Comparison of ENCODE assay signal across 8 cellular contexts in genomic region chr17:50198026-50198669, GRCh38. TPM values are rescaled to one million over a fixed set of nuclear protein-coding genes. Genes with fewer than 3 reads are reported as not detected.
DNase-seq lines count a peak whose midpoint lies in the region; ATAC-seq and TF ChIP-seq lines count a peak whose summit lies in the region.

No MANE protein-coding gene starts in this region.

- H3K27ac Mint-ChIP-seq in activated CD4-positive, alpha-beta memory T cell treated with anti-CD3 and anti-CD28 coated beads for 36 hours: no peak overlapping the region
- H3K27ac Mint-ChIP-seq in endothelial cell (ENCODE audit: unreplicated experiment): no peak overlapping the region
- H3K27ac Mint-ChIP-seq in natural killer cell: peak overlapping the region in 1 of 2 donors; percentile 9

- H3K4me1 Mint-ChIP-seq in activated CD4-positive, alpha-beta memory T cell treated with anti-CD3 and anti-CD28 coated beads for 36 hours (ENCODE audit: low read depth): peaks cover 19% of the 10 kb centered on the region
- no peaks in the 10 kb centered on the region for H3K4me1 Mint-ChIP-seq in endothelial cell (ENCODE audit: unreplicated experiment)
- peaks cover 13 to 19% of the 10 kb centered on the region in 2 donors for H3K4me1 Mint-ChIP-seq in natural killer cell

- CTCF ChIA-PET in activated CD4-positive, alpha-beta memory T cell treated with anti-CD3 and anti-CD28 coated beads for 36 hours (lab: Charles Lee): interaction anchor here (0.6 to 2.3 kb wide), 15 partner anchors 12 to 198 kb away, joined by 3 to 12 read pairs (median 4); partner anchors contain the start of gene SGCA

- ATAC-seq in natural killer cell: no peak
- no peak for ATAC-seq in GM18519 (IDR thresholded peaks at IDR 0.05; ENCODE audit: low FRiP score, unreplicated experiment)

- TF ChIP-seq CTCF in endothelial cell (IDR thresholded peaks at IDR 0.05; ENCODE audit: unreplicated experiment) (peak; percentile 58), natural killer cell (IDR thresholded peaks at IDR 0.05) (peak; percentile 37), testis (IDR thresholded peaks at IDR 0.05) (peak; percentile 41 to 67 (median 49))

- no peak overlapping the region for H3K4me3 ChIP-seq in testis

- peak; percentile 59 for DNase-seq in NCI-H2196 (lab: John Stamatoyannopoulos, UW; ENCODE audit: unreplicated experiment)
- DNase-seq in NCI-H2196 treated with DMSO at 0.1 percent for 48 hours (lab: John Stamatoyannopoulos, UW; ENCODE audit: unreplicated experiment): no peak
- peak; percentile 56 for DNase-seq in NCI-H460 (ENCODE audit: extremely low read depth, low read depth)
- DNase-seq in activated CD4-positive, alpha-beta memory T cell treated with anti-CD3 and anti-CD28 coated beads for 36 hours: peak; percentile 77
- DNase-seq in endothelial cell (ENCODE audit: low spot score): peak; percentile 79
- no peak for DNase-seq in natural killer cell
- DNase-seq in testis: peak; percentile 76

- H3K36me3 Mint-ChIP-seq in activated CD4-positive, alpha-beta memory T cell treated with anti-CD3 and anti-CD28 coated beads for 36 hours: no peaks in the 10 kb centered on the region
- H3K36me3 Mint-ChIP-seq in endothelial cell (ENCODE audit: low read depth, unreplicated experiment): no peaks in the 10 kb centered on the region
- H3K36me3 Mint-ChIP-seq in natural killer cell: no peaks in the 10 kb centered on the region

- no peaks in the 10 kb centered on the region for H3K9me3 ChIP-seq in testis

- H3K36me3 ChIP-seq in testis (ENCODE audit: low read depth, missing control alignments): no peaks in the 10 kb centered on the region

- intact Hi-C loops in activated CD4-positive, alpha-beta memory T cell treated with anti-CD3 and anti-CD28 coated beads for 36 hours (cut with micrococcal nuclease): loop anchor here (1.0 kb wide), 2 partner anchors 29 to 83 kb away; no protein-coding TSS in a partner anchor
- intact Hi-C loops in natural killer cell (cut with micrococcal nuclease): no loop called here
- intact Hi-C loops in testis (cut with DNase I; ENCODE audit: low total_unique reads): no loop called here

- H3K27me3 ChIP-seq in testis: no peaks in the 10 kb centered on the region

- H3K4me3 Mint-ChIP-seq in activated CD4-positive, alpha-beta memory T cell treated with anti-CD3 and anti-CD28 coated beads for 36 hours: no peak overlapping the region
- H3K4me3 Mint-ChIP-seq in endothelial cell (ENCODE audit: unreplicated experiment) (no peak overlapping the region), natural killer cell (peak overlapping the region; percentile 10)

- TF ChIP-seq POLR2A in testis (IDR thresholded peaks at IDR 0.05): no peak

- peaks cover 13% of the 10 kb centered on the region for H3K4me1 ChIP-seq in testis

- POLR2A ChIA-PET in activated CD4-positive, alpha-beta memory T cell treated with anti-CD3 and anti-CD28 coated beads for 36 hours (lab: Charles Lee): no interaction called here

- peak overlapping the region; percentile 20 to 24 for H3K27ac ChIP-seq in testis

- 35 to 55% methylated on average over 7 of the region's 7 CpGs for WGBS in testis, 2 donors

- no peaks in the 10 kb centered on the region for H3K9me3 Mint-ChIP-seq in activated CD4-positive, alpha-beta memory T cell treated with anti-CD3 and anti-CD28 coated beads for 36 hours
- H3K9me3 Mint-ChIP-seq in endothelial cell (ENCODE audit: unreplicated experiment): no peaks in the 10 kb centered on the region
- no peaks in the 10 kb centered on the region for H3K9me3 Mint-ChIP-seq in natural killer cell

- H3K27me3 Mint-ChIP-seq in activated CD4-positive, alpha-beta memory T cell treated with anti-CD3 and anti-CD28 coated beads for 36 hours: peaks cover 32% of the 10 kb centered on the region
- peaks cover 22% of the 10 kb centered on the region for H3K27me3 Mint-ChIP-seq in endothelial cell (ENCODE audit: unreplicated experiment)
- peaks cover 51 to 53% of the 10 kb centered on the region in 2 donors for H3K27me3 Mint-ChIP-seq in natural killer cell (ENCODE audit: low read depth in 2 of 2)

RNA-seq across cellular contexts. Expression of gene COL1A1, which starts 3.3 kb away (rescaled TPM):
- 0.66 and 1.2 TPM in 2 replicates for total RNA-seq in NCI-H460 (2014; rRNA removed; shearing (Covaris generic))
- 21.2 and 24.9 TPM in 2 replicates for polyA plus RNA-seq in NCI-H460 (2014; cell fraction: nucleus; rRNA removed)
- total RNA-seq in activated CD4-positive, alpha-beta memory T cell treated with anti-CD3 and anti-CD28 coated beads for 36 hours: 1 to 10 TPM; 2.3 to 3.7 TPM
- 6.8 TPM for total RNA-seq in endothelial cell (ENCODE audit: unreplicated experiment)
- total RNA-seq in natural killer cell: 1 to 10 TPM; 2.3 to 7.5 (median 2.6) TPM
- 10 to 100 TPM; 32.5 to 35.1 TPM for total RNA-seq in testis
- polyA plus RNA-seq in testis (ENCODE audit: insufficient read depth, low read depth, low replicate concordance): 557 TPM

RNA-seq across cellular contexts. Expression of gene SGCA, which starts 32.3 kb away (rescaled TPM):
- not detected in 2 replicates for total RNA-seq in NCI-H460 (2014; rRNA removed; shearing (Covaris generic))
- not detected in 2 replicates for polyA plus RNA-seq in NCI-H460 (2014; cell fraction: nucleus; rRNA removed)
- total RNA-seq in activated CD4-positive, alpha-beta memory T cell treated with anti-CD3 and anti-CD28 coated beads for 36 hours: under 1 TPM in 1 of 2 experiments, not detected in 1; 0.59 TPM
- not detected for total RNA-seq in endothelial cell (ENCODE audit: unreplicated experiment)
- total RNA-seq in natural killer cell: not detected
- total RNA-seq in testis: 1 to 10 TPM; 2.4 to 7.6 TPM
- polyA plus RNA-seq in testis (ENCODE audit: insufficient read depth, low read depth, low replicate concordance): 33.1 TPM

RNA-seq across cellular contexts. Expression of gene PPP1R9B, which starts 47.7 kb away (rescaled TPM):
- 38.9 and 40.6 TPM in 2 replicates for total RNA-seq in NCI-H460 (2014; rRNA removed; shearing (Covaris generic))
- 44.4 and 57.1 TPM in 2 replicates for polyA plus RNA-seq in NCI-H460 (2014; cell fraction: nucleus; rRNA removed)
- total RNA-seq in activated CD4-positive, alpha-beta memory T cell treated with anti-CD3 and anti-CD28 coated beads for 36 hours: 10 to 100 TPM; 84.3 to 86.1 TPM
- 101 TPM for total RNA-seq in endothelial cell (ENCODE audit: unreplicated experiment)
- 100 to 1,000 TPM; 124 to 162 (median 135) TPM for total RNA-seq in natural killer cell
- 10 to 100 TPM; 81.1 to 82.4 TPM for total RNA-seq in testis
- polyA plus RNA-seq in testis (ENCODE audit: insufficient read depth, low read depth, low replicate concordance): 49.1 TPM

Comparison
In these comparisons a context has a peak if more than half of its experiments do, and no peak if none do; other contexts are left out.
1. DNase-seq: peak in NCI-H2196 (single experiment), NCI-H460 (single experiment), activated CD4-positive, alpha-beta memory T cell treated with anti-CD3 and anti-CD28 coated beads for 36 hours (single experiment), endothelial cell (single experiment) and testis (single experiment); none in NCI-H2196 treated with DMSO at 0.1 percent for 48 hours (single experiment) and natural killer cell (single experiment).
2. Peak in every context shown above with its lines, with median percentiles within 50 percentile points of each other: CTCF ChIP-seq.